9 cellular contexts compared by ENCODE assay signal in the genomic region with DNA sequence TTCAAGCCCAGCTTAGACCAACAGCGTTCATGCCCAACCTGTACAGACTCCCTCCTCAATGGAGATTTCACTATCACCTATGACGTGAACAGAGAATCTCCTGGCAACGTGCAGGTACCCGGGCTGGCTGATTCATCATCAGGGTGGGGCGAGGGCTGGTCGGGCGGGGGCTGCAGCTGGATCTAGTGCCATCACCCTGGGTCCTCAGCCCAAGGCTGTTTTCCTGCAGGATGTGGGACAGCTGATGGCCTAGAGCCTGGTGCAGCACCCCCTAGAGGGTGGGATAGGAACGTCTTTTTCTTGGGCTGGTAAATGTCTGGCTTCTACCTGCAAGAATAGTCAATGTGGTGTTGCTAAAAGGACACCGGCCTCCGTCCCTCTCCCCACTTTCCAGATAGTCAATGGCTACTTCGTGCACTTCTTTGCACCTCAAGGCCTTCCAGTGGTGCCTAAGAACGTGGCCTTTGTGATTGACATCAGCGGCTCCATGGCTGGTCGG. TPM values are rescaled to one million over a fixed set of nuclear protein-coding genes. Genes with fewer than 3 reads are reported as not detected.
DNase-seq lines count a peak whose midpoint lies in the region; ATAC-seq, FAIRE-seq and TF ChIP-seq lines count a peak whose summit lies in the region.
"Had no signal": no experiment of that assay in that cellular context is flagged by ENCODE, and none has a peak within 500 bp of the region (broad histone marks: within the 10 kb centered on the region; RNA-seq: fewer than 3 reads in every experiment).

No MANE protein-coding gene starts in this region.

- no peak for FAIRE-seq in kidney (lab: Jason Lieb, UNC)
- FAIRE-seq: colon had no signal

- H3K9me3 ChIP-seq in BE2C (no peaks in the 10 kb centered on the region), kidney (ENCODE audit: control insufficient read depth in 1 of 2, low read length in 2 of 2) (no peaks in the 10 kb centered on the region)

- H3K27ac ChIP-seq in kidney (ENCODE audit: low read depth in 2 of 2, low read length in 2 of 2): no peak overlapping the region

- intact Hi-C loops in kidney (cut with DNase I): no loop called here

- H3K36me3 ChIP-seq in BE2C: no peaks in the 10 kb centered on the region
- no peaks in the 10 kb centered on the region for H3K36me3 ChIP-seq in kidney (ENCODE audit: control insufficient read depth in 1 of 2, insufficient read depth in 2 of 2, low read length in 2 of 2)

- H3K9ac ChIP-seq in kidney (ENCODE audit: low read length in 2 of 2): no peak overlapping the region

- TF ChIP-seq CTCF in BE2C (IDR thresholded peaks at IDR 0.05; ENCODE audit: low read depth, low read length): peak; percentile 41
- TF ChIP-seq CTCF in kidney (IDR thresholded peaks at IDR 0.05; ENCODE audit: borderline replicate concordance, extremely low read depth, insufficient read depth): peak; percentile 33

- peak; percentile 14 for DNase-seq in BE2C
- peak; percentile 51 for DNase-seq in GM19238 (ENCODE audit: insufficient read length, low spot score)
- DNase-seq in activated CD4-positive, alpha-beta T cell treated with anti-CD3 and anti-CD28 coated beads, Interleukin-2, amount 50 U/mL, for 48 hours: peak; percentile 36 to 43
- DNase-seq in kidney: no peak
- DNase-seq in SK-N-DZ (ENCODE audit: low spot score): no peak
- no peak for DNase-seq in kidney glomerular epithelial cell (lab: John Stamatoyannopoulos, UW)

- H3K4me3 ChIP-seq in BE2C (ENCODE audit: low read depth, low read length): no peak overlapping the region
- H3K4me3 ChIP-seq in kidney (ENCODE audit: low read length in 2 of 2): no peak overlapping the region

- ATAC-seq in GM21381 (IDR thresholded peaks at IDR 0.05; ENCODE audit: unreplicated experiment): no peak
- ATAC-seq in GM19351 (IDR thresholded peaks at IDR 0.05; ENCODE audit: unreplicated experiment): no peak

- H3K27me3 ChIP-seq in BE2C: no peaks in the 10 kb centered on the region

- H3K4me1 ChIP-seq in BE2C (no peaks in the 10 kb centered on the region), kidney (ENCODE audit: control insufficient read depth in 1 of 2, insufficient read depth in 1 of 2, low read depth in 1 of 2, low read length in 2 of 2) (no peaks in the 10 kb centered on the region)

RNA-seq across cellular contexts. Expression of gene ITIH3, which starts 4.4 kb away (rescaled TPM):
- not detected for polyA plus RNA-seq in BE2C (2012; ENCODE audit: insufficient read depth, insufficient read length, low read depth)
- total RNA-seq in kidney: 2.3 TPM
- polyA plus RNA-seq in kidney (ENCODE audit: insufficient read depth, low read depth, low replicate concordance): 2.1 TPM
- polyA plus RNA-seq in SK-N-DZ (2014; cell fraction: cytosol; rRNA removed): not detected in 2 replicates
- polyA plus RNA-seq in SK-N-DZ (2014; cell fraction: nucleus; rRNA removed): not detected in 2 replicates

RNA-seq across cellular contexts. Expression of gene ITIH1, which starts 21.6 kb away (rescaled TPM):
- not detected for polyA plus RNA-seq in BE2C (2012; ENCODE audit: insufficient read depth, insufficient read length, low read depth)
- total RNA-seq in kidney: 0.22 TPM
- polyA plus RNA-seq in kidney (ENCODE audit: insufficient read depth, low read depth, low replicate concordance): not detected
- polyA plus RNA-seq in SK-N-DZ (2014; cell fraction: cytosol; rRNA removed): not detected in 2 replicates
- not detected in 2 replicates for polyA plus RNA-seq in SK-N-DZ (2014; cell fraction: nucleus; rRNA removed)

RNA-seq across cellular contexts. Expression of gene NEK4, which starts 28.3 kb away (rescaled TPM):
- polyA plus RNA-seq in BE2C (2012; ENCODE audit: insufficient read depth, insufficient read length, low read depth): 7.4 TPM
- 27.9 TPM for total RNA-seq in kidney
- polyA plus RNA-seq in kidney (ENCODE audit: insufficient read depth, low read depth, low replicate concordance): 5.5 TPM
- 13.9 and 17.3 TPM in 2 replicates for polyA plus RNA-seq in SK-N-DZ (2014; cell fraction: cytosol; rRNA removed)
- polyA plus RNA-seq in SK-N-DZ (2014; cell fraction: nucleus; rRNA removed): 10.0 and 20.0 TPM in 2 replicates

RNA-seq across cellular contexts. Expression of gene ITIH4, which starts 31.4 kb away (rescaled TPM):
- polyA plus RNA-seq in BE2C (2012; ENCODE audit: insufficient read depth, insufficient read length, low read depth): 0.91 TPM
- total RNA-seq in kidney: 15.4 TPM
- polyA plus RNA-seq in kidney (ENCODE audit: insufficient read depth, low read depth, low replicate concordance): 12.9 TPM
- polyA plus RNA-seq in SK-N-DZ (2014; cell fraction: cytosol; rRNA removed): not detected in 2 replicates
- polyA plus RNA-seq in SK-N-DZ (2014; cell fraction: nucleus; rRNA removed): 0.35 and 6.0 TPM in 2 replicates

RNA-seq across cellular contexts. Expression of gene MUSTN1, which starts 35.8 kb away (rescaled TPM):
- not detected for polyA plus RNA-seq in BE2C (2012; ENCODE audit: insufficient read depth, insufficient read length, low read depth)
- 18.6 TPM for total RNA-seq in kidney
- 47.8 TPM for polyA plus RNA-seq in kidney (ENCODE audit: insufficient read depth, low read depth, low replicate concordance)
- 0.86 TPM in 1 of 2 replicates, not detected in the other for polyA plus RNA-seq in SK-N-DZ (2014; cell fraction: cytosol; rRNA removed)
- 2.9 and 4.1 TPM in 2 replicates for polyA plus RNA-seq in SK-N-DZ (2014; cell fraction: nucleus; rRNA removed)

Comparison
In these comparisons a context has a peak if more than half of its experiments do, and no peak if none do; other contexts are left out.
1. DNase-seq: peak in BE2C (single experiment), GM19238 (single experiment) and activated CD4-positive, alpha-beta T cell treated with anti-CD3 and anti-CD28 coated beads, Interleukin-2, amount 50 U/mL, for 48 hours (2 of 2); none in kidney (single experiment), SK-N-DZ (single experiment) and kidney glomerular epithelial cell (single experiment).